Comparison of ENCODE assay signal across 6 cellular contexts in the genomic region with DNA sequence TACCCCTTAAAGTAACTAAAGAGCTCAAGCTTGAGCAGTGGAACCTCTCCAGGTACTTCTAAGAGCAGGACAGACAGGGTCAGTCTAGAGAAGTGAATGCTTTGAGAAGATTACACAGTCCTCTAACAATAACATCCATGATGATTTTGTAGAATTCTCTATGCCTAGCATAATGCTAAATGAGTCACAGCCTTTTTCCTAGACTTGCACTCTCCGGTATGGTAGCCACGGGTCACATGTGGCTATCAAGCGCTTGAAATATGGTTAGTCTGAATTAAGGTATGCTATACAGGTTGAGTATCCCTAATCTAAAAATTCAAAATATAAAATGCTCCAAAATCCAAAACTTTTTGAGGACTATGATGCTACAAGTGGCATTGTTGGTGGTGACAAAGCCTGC.
"Had no signal": no experiment of that assay in that cellular context is flagged by ENCODE, and none has a peak within 500 bp of the region (broad histone marks: within the 10 kb centered on the region; RNA-seq: fewer than 3 reads in every experiment).

No MANE protein-coding gene starts in this region.

- ATAC-seq: gastroesophageal sphincter had no signal

- H3K27me3 ChIP-seq: cardiac muscle cell, gastroesophageal sphincter had no signal

- H3K4me3 ChIP-seq: cardiac muscle cell, gastroesophageal sphincter, thoracic aorta had no signal

- DNase-seq: kidney; stimulated activated CD4-positive, alpha-beta T cell treated with anti-CD3 and anti-CD28 coated beads, Interleukin-15, amount 100 ng/mL, for 24 hours; stimulated activated CD4-positive, alpha-beta T cell treated with anti-CD3 and anti-CD28 coated beads, Interleukin-4, amount 100 ng/mL, for 24 hours had no signal

- H3K36me3 ChIP-seq: cardiac muscle cell, gastroesophageal sphincter, thoracic aorta had no signal

- H3K4me1 ChIP-seq: gastroesophageal sphincter had no signal

- H3K9me3 ChIP-seq: gastroesophageal sphincter, thoracic aorta had no signal

- H3K27ac ChIP-seq: cardiac muscle cell, gastroesophageal sphincter, thoracic aorta had no signal
